In genomic region chr10:52879181-52879607, GRCh38 we compare ENCODE assay signal across 31 cellular contexts.
DNase-seq lines count a peak whose midpoint lies in the region; ATAC-seq and FAIRE-seq lines count a peak whose summit lies in the region.
"Had no signal": no experiment of that assay in that cellular context is flagged by ENCODE, and none has a peak within 500 bp of the region (broad histone marks: within the 10 kb centered on the region; RNA-seq: fewer than 3 reads in every experiment).

No MANE protein-coding gene starts in this region.

- no peak overlapping the region for H2BK120ac ChIP-seq in neuronal stem cell (ENCODE audit: low read depth, low read length)

- no peaks in the 10 kb centered on the region for H3K9me3 ChIP-seq in neuronal stem cell (replicated peaks in 1 of 2; ENCODE audit: control insufficient read depth in 2 of 2, insufficient read depth in 1 of 2, low read depth in 1 of 2, low read length in 2 of 2)
- H3K9me3 ChIP-seq: BE2C, heart left ventricle, neutrophil, Peyer's patch, SJSA1, stomach, thyroid gland had no signal

- no peak overlapping the region for H3K4me3 ChIP-seq in neuronal stem cell (ENCODE audit: low read length in 2 of 2)
- H3K4me3 ChIP-seq: heart left ventricle, Peyer's patch, SJSA1, skin epidermis, stomach, thyroid gland had no signal

- no peak overlapping the region for H3K18ac ChIP-seq in neuronal stem cell (ENCODE audit: low read length)

- no peak overlapping the region for H2BK15ac ChIP-seq in neuronal stem cell (ENCODE audit: low read length)

- H3K4me1 ChIP-seq in neuronal stem cell (ENCODE audit: control insufficient read depth in 2 of 2, insufficient read depth in 1 of 2, low read depth in 1 of 2, low read length in 2 of 2) = peaks cover 0 to 6% of the 10 kb centered on the region in 2 donors
- H3K4me1 ChIP-seq: BE2C, Peyer's patch had no signal

- no peak overlapping the region for H3K4ac ChIP-seq in neuronal stem cell (ENCODE audit: low read length)

- no peak overlapping the region for H4K91ac ChIP-seq in neuronal stem cell (ENCODE audit: low read depth, low read length, poor library complexity)

- no peak overlapping the region for H3K4me2 ChIP-seq in neuronal stem cell (ENCODE audit: insufficient read depth, low read length, poor library complexity, severe bottlenecking)

- peak overlapping the region; percentile 50 for H4K8ac ChIP-seq in neuronal stem cell (ENCODE audit: low read depth, low read length)

- H2BK12ac ChIP-seq in neuronal stem cell (ENCODE audit: low read length) = no peak overlapping the region

- peak; percentile 96 for FAIRE-seq in RCC 7860 (lab: Jason Lieb, UNC)
- no peak for FAIRE-seq in frontal cortex (lab: Jason Lieb, UNC)
- FAIRE-seq: endothelial cell of umbilical vein, G401.6, H54 had no signal

- no peak overlapping the region for H2AK5ac ChIP-seq in neuronal stem cell (ENCODE audit: low read depth, low read length)

- ATAC-seq in esophagus mucosa (no peak), GM19455 (IDR thresholded peaks at IDR 0.05; ENCODE audit: unreplicated experiment) (no peak)
- ATAC-seq: activated CD4-positive, CD25-positive, alpha-beta regulatory T cell treated with anti-CD3 and anti-CD28 coated beads, Interleukin-2, amount 50 U/mL, for 24 hours; activated naive CD4-positive, alpha-beta T cell treated with anti-CD3 and anti-CD28 coated beads, Interleukin-2, amount 50 U/mL, for 72 hours; activated T-helper 17 cell treated with anti-CD3 and anti-CD28 coated beads, Interleukin-2, amount 50 U/mL, for 72 hours; heart left ventricle had no signal

- H2BK5ac ChIP-seq in neuronal stem cell (ENCODE audit: low read length) = no peak overlapping the region

- H3K14ac ChIP-seq in neuronal stem cell (ENCODE audit: low read length) = no peak overlapping the region

- no peak overlapping the region for H2AFZ ChIP-seq in neuronal stem cell (ENCODE audit: low read length)

- no peaks in the 10 kb centered on the region for H3K36me3 ChIP-seq in neuronal stem cell (replicated peaks in 1 of 2; ENCODE audit: control insufficient read depth in 2 of 2, insufficient read depth in 2 of 2, low read length in 2 of 2)
- H3K36me3 ChIP-seq: BE2C, heart left ventricle, neutrophil, Peyer's patch, SJSA1, stomach, thyroid gland had no signal

- H3K27ac ChIP-seq in epithelial cell of prostate = no peak overlapping the region
- H3K27ac ChIP-seq in neuronal stem cell (replicated peaks; ENCODE audit: low read length) = no peak overlapping the region
- H3K27ac ChIP-seq: heart left ventricle, neutrophil, Peyer's patch, SJSA1, skin epidermis, stomach, thyroid gland had no signal

- no peak overlapping the region for H3K23ac ChIP-seq in neuronal stem cell (ENCODE audit: low read depth, low read length, poor library complexity)

- peak; percentile 6 for DNase-seq in EH (ENCODE audit: low read depth)
- DNase-seq in RCC 7860 (ENCODE audit: low spot score) = peak; percentile 96
- peak; percentile 12 for DNase-seq in epithelial cell of prostate (ENCODE audit: low read depth, low spot score)
- DNase-seq in neuronal stem cell (ENCODE audit: low spot score) = no peak
- DNase-seq in NCI-H1436 (lab: John Stamatoyannopoulos, UW) = no peak
- DNase-seq in frontal cortex (ENCODE audit: low spot score in 2 of 2) = no peak
- DNase-seq: activated CD4-positive, alpha-beta memory T cell treated with anti-CD3 and anti-CD28 coated beads, Interleukin-2, amount 10 ng/mL, durations not matched to agents 7 days and 5 days; BE2C; cerebellar nuclear complex; heart left ventricle; mesendoderm; NCI-H1092 treated with DMSO at 0.1 percent for 48 hours; NCI-H2029; NCI-H526; NK-92 treated with Interleukin-12 subunit alpha and Interleukin-12 subunit beta, amount 100 ng/mL, for 24 hours; Peyer's patch; stimulated activated CD4-positive, alpha-beta T cell treated with anti-CD3 and anti-CD28 coated beads, Interleukin-1b, Interleukin-23, amount 100 ng/mL, for 48 hours; stimulated activated CD8-positive, alpha-beta memory T cell treated with anti-CD3 and anti-CD28 coated beads, Interleukin-4, amount 100 ng/mL, for 48 hours; stomach had no signal

- H3K79me1 ChIP-seq in neuronal stem cell (ENCODE audit: low read depth, low read length) = no peaks in the 10 kb centered on the region

- no peaks in the 10 kb centered on the region for H3K27me3 ChIP-seq in neuronal stem cell (ENCODE audit: control insufficient read depth in 3 of 3, insufficient read depth in 3 of 3, low read depth in 1 of 3, low read length in 3 of 3)
- H3K27me3 ChIP-seq: BE2C, heart left ventricle, neutrophil, Peyer's patch, SJSA1, stomach, thyroid gland had no signal

- H3K9ac ChIP-seq in neuronal stem cell (ENCODE audit: low read depth, low read length, poor library complexity) = no peak overlapping the region

Comparison
In these comparisons a context has a peak if more than half of its experiments do, and no peak if none do; other contexts are left out.
1. DNase-seq: peak in EH (single experiment), RCC 7860 (single experiment) and epithelial cell of prostate (single experiment); none in neuronal stem cell (single experiment), NCI-H1436 (single experiment) and frontal cortex (0 of 2).